In the genomic region with DNA sequence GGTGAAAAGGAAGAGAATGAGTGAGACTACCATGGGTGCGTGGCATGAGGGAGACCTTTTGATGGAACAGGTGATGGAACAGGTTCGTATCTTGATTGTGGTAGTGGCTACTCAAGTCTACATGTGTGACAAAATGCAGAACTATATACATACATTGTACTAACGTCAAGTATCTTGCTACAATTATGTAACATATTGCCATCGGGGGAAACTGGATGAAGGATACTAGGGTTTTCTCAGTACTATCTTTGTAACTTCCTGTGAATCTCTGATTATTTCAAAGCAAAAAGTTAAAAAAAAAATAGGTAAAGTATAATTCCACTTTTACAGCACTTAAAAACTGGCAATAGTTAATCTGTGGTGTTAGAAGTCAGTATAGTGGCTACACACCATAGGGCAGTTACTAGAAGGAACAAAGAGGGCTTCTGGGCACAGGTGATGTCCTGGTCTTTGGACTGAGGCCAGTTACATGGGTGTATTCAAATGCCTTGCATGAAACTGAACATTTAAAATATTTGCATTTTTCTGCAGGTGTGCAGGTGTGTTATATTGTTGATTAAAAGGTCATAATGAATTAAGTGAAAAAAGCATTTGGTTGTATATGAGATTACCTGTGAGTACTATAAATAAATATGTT, we compare ENCODE assay signal across 24 cellular contexts.
DNase-seq lines count a peak whose midpoint lies in the region; ATAC-seq, FAIRE-seq and TF ChIP-seq lines count a peak whose summit lies in the region.
"Had no signal": no experiment of that assay in that cellular context is flagged by ENCODE, and none has a peak within 500 bp of the region (broad histone marks: within the 10 kb centered on the region; RNA-seq: fewer than 3 reads in every experiment).

No MANE protein-coding gene starts in this region.

- H3K36me3 ChIP-seq in OCI-LY1 (ENCODE audit: insufficient read depth, low read length) = peaks cover 68% of the 10 kb centered on the region
- peaks cover 0 to 20% of the 10 kb centered on the region in 2 experiments for H3K36me3 ChIP-seq in mesenchymal stem cell (ENCODE audit: control insufficient read depth in 1 of 2, insufficient read depth in 2 of 2, low read depth in 1 of 2, low read length in 2 of 2)
- H3K36me3 ChIP-seq: HAP-1 had no signal

- no peaks in the 10 kb centered on the region for H3F3A ChIP-seq in OCI-LY1 (ENCODE audit: insufficient read depth, low read length)

- H4K91ac ChIP-seq in mesenchymal stem cell (ENCODE audit: low read length) = no peak overlapping the region

- H4K20me1 ChIP-seq in OCI-LY1 (ENCODE audit: insufficient read depth, low read length) = no peaks in the 10 kb centered on the region

- H2BK5ac ChIP-seq in mesenchymal stem cell (ENCODE audit: low read depth, low read length, poor library complexity, severe bottlenecking) = no peak overlapping the region

- H3K79me1 ChIP-seq in mesenchymal stem cell (replicated peaks; ENCODE audit: low read length, poor library complexity, severe bottlenecking) = no peaks in the 10 kb centered on the region

- TF ChIP-seq CTCF in A549 (IDR thresholded peaks at IDR 0.05) (no peak), OCI-LY1 (IDR thresholded peaks at IDR 0.05; ENCODE audit: low read length) (no peak), D721Med (IDR thresholded peaks at IDR 0.05; ENCODE audit: insufficient read depth, missing control alignments) (no peak)

- TF ChIP-seq EP300 in A549 (IDR thresholded peaks at IDR 0.05) = no peak

- peaks cover 3% of the 10 kb centered on the region; the same call in 2 of the 3 replicates for H3K4me1 ChIP-seq in A549
- peaks cover 23% of the 10 kb centered on the region for H3K4me1 ChIP-seq in OCI-LY1 (ENCODE audit: insufficient read depth, low read length, severe bottlenecking)
- H3K4me1 ChIP-seq in mesenchymal stem cell (ENCODE audit: control insufficient read depth, insufficient read depth, low read depth, low read length) = no peaks in the 10 kb centered on the region
- H3K4me1 ChIP-seq: HAP-1 had no signal

- no peaks in the 10 kb centered on the region for H3K27me3 ChIP-seq in OCI-LY1 (ENCODE audit: insufficient read depth, low read length)
- H3K27me3 ChIP-seq in mesenchymal stem cell (ENCODE audit: control insufficient read depth in 1 of 2, insufficient read depth in 1 of 2, low read length in 2 of 2) = peaks cover 0 to 10% of the 10 kb centered on the region in 2 experiments

- H2BK15ac ChIP-seq in mesenchymal stem cell (ENCODE audit: low read depth, poor library complexity, severe bottlenecking) = no peak overlapping the region

- POLR2A ChIA-PET in A549 (lab: Yijun Ruan, JAX) = interaction anchor here (0.7 to 1.0 kb wide), 2 partner anchors 22 to 743 kb away, joined by 3 read pairs; no protein-coding TSS in a partner anchor

- CTCF ChIA-PET in A549 (lab: Yijun Ruan, JAX) = interaction anchor here (6.8 to 8.3 kb wide), 2 partner anchors 28 to 62 kb away, joined by 55 to 76 read pairs; a partner anchor contains a TSS

- H3K4me2 ChIP-seq in A549 (no peak overlapping the region), OCI-LY1 (ENCODE audit: low read length) (no peak overlapping the region; the same call in 1 of the 2 replicates), mesenchymal stem cell (ENCODE audit: low read length, poor library complexity, severe bottlenecking) (no peak overlapping the region)
- H3K4me2 ChIP-seq: GM23338 had no signal

- DNase-seq in A549 (ENCODE audit: low read depth in 1 of 2, low spot score in 1 of 2) = no peak
- no peak for DNase-seq in D721Med (ENCODE audit: insufficient read length, low spot score)
- DNase-seq in stimulated activated CD4-positive, alpha-beta T cell treated with anti-CD3 and anti-CD28 coated beads, Interleukin-2, amount 100 ng/mL, for 24 hours = no peak
- no peak for DNase-seq in mesenchymal stem cell
- no peak for DNase-seq in cerebellar cortex (ENCODE audit: low spot score)
- DNase-seq: 8988T; AML-193; Calu3; CD8-positive, alpha-beta memory T cell; GDM1; MM.1S; NCI-H1092; NCI-H1436; NCI-H1930; NCI-H2227 treated with DMSO at 0.1 percent for 48 hours; Right ventricle myocardium superior; T1000 had no signal

- H2AK5ac ChIP-seq in mesenchymal stem cell (ENCODE audit: low read length, severe bottlenecking) = no peak overlapping the region

- no peak for TF ChIP-seq RAD21 in A549 (conservative IDR thresholded peaks at IDR 0.05 in 1 of 2, IDR thresholded peaks at IDR 0.05 in 1 of 2)

- no peak overlapping the region for H2AFZ ChIP-seq in OCI-LY1 (ENCODE audit: low read length)
- H2AFZ ChIP-seq in mesenchymal stem cell (ENCODE audit: low read depth, low read length) = no peak overlapping the region
- H2AFZ ChIP-seq: GM23338 had no signal

- H3K18ac ChIP-seq in mesenchymal stem cell (ENCODE audit: low read depth in 1 of 2, low read length in 2 of 2) = no peak overlapping the region

- H3K9me2 ChIP-seq in OCI-LY1 (ENCODE audit: low read depth, low read length) = no peaks in the 10 kb centered on the region

- ATAC-seq in A549 = no peak
- peak; percentile 27 for ATAC-seq in GM18868 (IDR thresholded peaks at IDR 0.05; ENCODE audit: unreplicated experiment)
- ATAC-seq in HG02798 (IDR thresholded peaks at IDR 0.05; ENCODE audit: poor library complexity, unreplicated experiment) = peak; percentile 31
- ATAC-seq: GM23338, K562 had no signal

- no peak overlapping the region for H3K4ac ChIP-seq in mesenchymal stem cell (ENCODE audit: low read depth in 1 of 2, low read length in 2 of 2)

- no peak overlapping the region for H2BK12ac ChIP-seq in mesenchymal stem cell (ENCODE audit: low read length in 2 of 2)

- H3K14ac ChIP-seq in mesenchymal stem cell (ENCODE audit: low read length in 2 of 2) = no peak overlapping the region

- H3K4me3 ChIP-seq in A549 = no peak overlapping the region
- H3K4me3 ChIP-seq in OCI-LY1 (ENCODE audit: low read depth, low read length, poor library complexity, severe bottlenecking) = no peak overlapping the region
- H3K4me3 ChIP-seq in mesenchymal stem cell (ENCODE audit: insufficient read depth in 1 of 2, low read depth in 1 of 2, low read length in 2 of 2) = no peak overlapping the region
- H3K4me3 ChIP-seq: GM23338, HAP-1, K562 had no signal

- 0 out of 3 replicates have a peak, but pooled peaks cover 3% of the 10 kb centered on the region for H3K9me3 ChIP-seq in A549
- no peaks in the 10 kb centered on the region for H3K9me3 ChIP-seq in OCI-LY1 (ENCODE audit: low read length)
- peaks cover 5% of the 10 kb centered on the region for H3K9me3 ChIP-seq in mesenchymal stem cell (ENCODE audit: control insufficient read depth, low read length)
- H3K9me3 ChIP-seq: HAP-1 had no signal

- H3K27ac ChIP-seq in A549 = no peak overlapping the region
- H3K27ac ChIP-seq in OCI-LY1 (ENCODE audit: low read depth, low read length, poor library complexity, severe bottlenecking) = peak overlapping the region; percentile 62
- H3K27ac ChIP-seq in mesenchymal stem cell (ENCODE audit: low read length, poor library complexity, severe bottlenecking) = no peak overlapping the region
- H3K27ac ChIP-seq: C4-2B had no signal

- H3K79me2 ChIP-seq in OCI-LY1 (ENCODE audit: insufficient read depth, low read length) = no peaks in the 10 kb centered on the region

- H4K8ac ChIP-seq in mesenchymal stem cell (ENCODE audit: low read length) = no peak overlapping the region

- no peak overlapping the region for H2BK120ac ChIP-seq in mesenchymal stem cell (ENCODE audit: low read depth, low read length)

- FAIRE-seq in A549 (lab: Jason Lieb, UNC) = peak; percentile 39
- FAIRE-seq in D721Med (lab: Jason Lieb, UNC) = no peak
- FAIRE-seq: K562 had no signal

- 94% methylated on average over 4 of the region's 4 CpGs for WGBS in A549 (ENCODE audit: missing lambda C conversion rate)
- no CpG with 5 or more reads among the region's 4 CpGs for WGBS in mesenchymal stem cell

- H3K23ac ChIP-seq in mesenchymal stem cell (ENCODE audit: low read length in 2 of 2) = no peak overlapping the region

- no peak for TF ChIP-seq POLR2A in A549 (IDR thresholded peaks at IDR 0.05; ENCODE audit: low read length)

- H3K9ac ChIP-seq in OCI-LY1 (ENCODE audit: low read length) (no peak overlapping the region), mesenchymal stem cell (ENCODE audit: low read length) (no peak overlapping the region)

TF ChIP-seq in A549, 52 proteins besides CTCF, POLR2A, EP300 and RAD21 (continues in another document):
- TF ChIP-seq TFCP2L1 (CRISPR knock-in tag; IDR thresholded peaks at IDR 0.05) (no peak), RARB (CRISPR knock-in tag; IDR thresholded peaks at IDR 0.05) (no peak), POLR2AphosphoS2 (conservative IDR thresholded peaks at IDR 0.05; ENCODE audit: low read length) (no peak), CEBPB (IDR thresholded peaks at IDR 0.05) (no peak), HOXA7 (CRISPR knock-in tag; IDR thresholded peaks at IDR 0.05) (no peak), EHF (CRISPR knock-in tag; IDR thresholded peaks at IDR 0.05) (no peak), ZFP36 (IDR thresholded peaks at IDR 0.05; ENCODE audit: borderline replicate concordance, partially characterized antibody) (no peak), MYC (IDR thresholded peaks at IDR 0.05; ENCODE audit: borderline replicate concordance, low read length) (no peak), JUNB (IDR thresholded peaks at IDR 0.05) (no peak), NPAS2 (CRISPR knock-in tag; IDR thresholded peaks at IDR 0.05; ENCODE audit: borderline replicate concordance) (no peak), ZC3H11A (IDR thresholded peaks at IDR 0.05) (no peak), RNF2 (IDR thresholded peaks at IDR 0.05; ENCODE audit: borderline replicate concordance, low read depth) (no peak), ZSCAN20 (CRISPR knock-in tag; IDR thresholded peaks at IDR 0.05) (no peak), HOXB5 (CRISPR knock-in tag; IDR thresholded peaks at IDR 0.05) (no peak), ZNF302 (CRISPR knock-in tag; IDR thresholded peaks at IDR 0.05) (no peak), PHF8 (IDR thresholded peaks at IDR 0.05; ENCODE audit: borderline replicate concordance, low read depth) (no peak)
- TF ChIP-seq, protein P1, sequence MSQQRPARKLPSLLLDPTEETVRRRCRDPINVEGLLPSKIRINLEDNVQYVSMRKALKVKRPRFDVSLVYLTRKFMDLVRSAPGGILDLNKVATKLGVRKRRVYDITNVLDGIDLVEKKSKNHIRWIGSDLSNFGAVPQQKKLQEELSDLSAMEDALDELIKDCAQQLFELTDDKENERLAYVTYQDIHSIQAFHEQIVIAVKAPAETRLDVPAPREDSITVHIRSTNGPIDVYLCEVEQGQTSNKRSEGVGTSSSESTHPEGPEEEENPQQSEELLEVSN (IDR thresholded peaks at IDR 0.05; ENCODE audit: borderline replicate concordance, low read depth) = no peak
- TF ChIP-seq, protein P2, sequence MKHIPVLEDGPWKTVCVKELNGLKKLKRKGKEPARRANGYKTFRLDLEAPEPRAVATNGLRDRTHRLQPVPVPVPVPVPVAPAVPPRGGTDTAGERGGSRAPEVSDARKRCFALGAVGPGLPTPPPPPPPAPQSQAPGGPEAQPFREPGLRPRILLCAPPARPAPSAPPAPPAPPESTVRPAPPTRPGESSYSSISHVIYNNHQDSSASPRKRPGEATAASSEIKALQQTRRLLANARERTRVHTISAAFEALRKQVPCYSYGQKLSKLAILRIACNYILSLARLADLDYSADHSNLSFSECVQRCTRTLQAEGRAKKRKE (CRISPR knock-in tag; IDR thresholded peaks at IDR 0.05; ENCODE audit: low read depth) = no peak

Comparison
In these comparisons a context has a peak if more than half of its experiments do, and no peak if none do; other contexts are left out.
1. ATAC-seq: peak in GM18868 (single experiment) and HG02798 (single experiment); none in A549 (0 of 2).